In genomic region chr2:231923951-231924888, GRCh38 we compare ENCODE assay signal across 9 cellular contexts. TPM values are rescaled to one million over a fixed set of nuclear protein-coding genes. Genes with fewer than 3 reads are reported as not detected.
DNase-seq lines count a peak whose midpoint lies in the region; ATAC-seq and TF ChIP-seq lines count a peak whose summit lies in the region.
"Had no signal": no experiment of that assay in that cellular context is flagged by ENCODE, and none has a peak within 500 bp of the region (broad histone marks: within the 10 kb centered on the region; RNA-seq: fewer than 3 reads in every experiment).

No MANE protein-coding gene starts in this region.

- H3K27me3 Mint-ChIP-seq in CD8-positive, alpha-beta memory T cell, result peaks cover 28 to 57% of the 10 kb centered on the region in 2 donors
- peaks cover 34% of the 10 kb centered on the region for H3K27me3 Mint-ChIP-seq in activated CD8-positive, alpha-beta T cell treated with anti-CD3 and anti-CD28 coated beads, Interleukin-2, amount 10 ng/mL, durations not matched to agents 7 days and 5 days (ENCODE audit: low read depth)
- peaks cover 12 to 42% (median 26%) of the 10 kb centered on the region in 5 donors for H3K27me3 Mint-ChIP-seq in naive thymus-derived CD8-positive, alpha-beta T cell

- DNase-seq in CD8-positive, alpha-beta memory T cell, result no peak
- no peak for DNase-seq in activated CD8-positive, alpha-beta T cell treated with anti-CD3 and anti-CD28 coated beads, Interleukin-2, amount 10 ng/mL, durations not matched to agents 7 days and 5 days
- DNase-seq in naive thymus-derived CD8-positive, alpha-beta T cell, result no peak
- DNase-seq in SIG-M5 treated with dmso at 0.1 percent for 504 hours (lab: John Stamatoyannopoulos, UW; ENCODE audit: unreplicated experiment), result no peak

- peak overlapping the region; percentile 79 for H3K9ac ChIP-seq in BLaER1

- POLR2A ChIA-PET in CD8-positive, alpha-beta memory T cell (lab: Charles Lee), result no interaction called here
- POLR2A ChIA-PET in activated CD8-positive, alpha-beta T cell treated with anti-CD3 and anti-CD28 coated beads, Interleukin-2, amount 10 ng/mL, durations not matched to agents 7 days and 5 days (lab: Charles Lee), result no interaction called here
- POLR2A ChIA-PET in naive thymus-derived CD8-positive, alpha-beta T cell (lab: Charles Lee), result no interaction called here

- CTCF ChIA-PET in CD8-positive, alpha-beta memory T cell (lab: Charles Lee), result interaction anchor here (1.0 to 3.8 kb wide), 10 partner anchors 8 to 520 kb away, joined by 3 to 26 read pairs (median 6); no protein-coding TSS in a partner anchor
- CTCF ChIA-PET in activated CD8-positive, alpha-beta T cell treated with anti-CD3 and anti-CD28 coated beads, Interleukin-2, amount 10 ng/mL, durations not matched to agents 7 days and 5 days (lab: Charles Lee), result interaction anchor here (0.7 to 9.6 kb wide), 12 partner anchors 8 to 400 kb away, joined by 3 to 99 read pairs (median 7); no protein-coding TSS in a partner anchor

- H3K27ac Mint-ChIP-seq in CD8-positive, alpha-beta memory T cell, result no peak overlapping the region
- H3K27ac Mint-ChIP-seq in activated CD8-positive, alpha-beta T cell treated with anti-CD3 and anti-CD28 coated beads, Interleukin-2, amount 10 ng/mL, durations not matched to agents 7 days and 5 days, result no peak overlapping the region
- peak overlapping the region in 3 of 10 donors; percentile 7 to 47 (median 16) for H3K27ac Mint-ChIP-seq in naive thymus-derived CD8-positive, alpha-beta T cell

- 74 to 85% methylated on average over 8 to 22 of the region's 24 CpGs for WGBS in gastroesophageal sphincter (ENCODE audit: low coverage in 1 of 2), 2 donors

- H3K27ac ChIP-seq in BLaER1 (no peak overlapping the region), gastroesophageal sphincter (no peak overlapping the region)
- no peak overlapping the region for H3K27ac ChIP-seq in CD8-positive, alpha-beta memory T cell (ENCODE audit: low read depth, low read length)
- H3K27ac ChIP-seq: Peyer's patch had no signal

- no peaks in the 10 kb centered on the region for H3K36me3 Mint-ChIP-seq in CD8-positive, alpha-beta memory T cell
- H3K36me3 Mint-ChIP-seq in activated CD8-positive, alpha-beta T cell treated with anti-CD3 and anti-CD28 coated beads, Interleukin-2, amount 10 ng/mL, durations not matched to agents 7 days and 5 days (ENCODE audit: low read depth), result no peaks in the 10 kb centered on the region
- H3K36me3 Mint-ChIP-seq in naive thymus-derived CD8-positive, alpha-beta T cell, result no peaks in the 10 kb centered on the region

- no peak for TF ChIP-seq EP300 in gastroesophageal sphincter (IDR thresholded peaks at IDR 0.05)

- no peaks in the 10 kb centered on the region for H3K9me3 Mint-ChIP-seq in CD8-positive, alpha-beta memory T cell
- no peaks in the 10 kb centered on the region for H3K9me3 Mint-ChIP-seq in activated CD8-positive, alpha-beta T cell treated with anti-CD3 and anti-CD28 coated beads, Interleukin-2, amount 10 ng/mL, durations not matched to agents 7 days and 5 days (ENCODE audit: insufficient read depth)
- no peaks in the 10 kb centered on the region for H3K9me3 Mint-ChIP-seq in naive thymus-derived CD8-positive, alpha-beta T cell

- H3K36me3 ChIP-seq in BLaER1 (peaks cover 30% of the 10 kb centered on the region; the same call in 1 of the 2 replicates), gastroesophageal sphincter (no peaks in the 10 kb centered on the region)
- no peaks in the 10 kb centered on the region for H3K36me3 ChIP-seq in CD8-positive, alpha-beta memory T cell (ENCODE audit: insufficient read depth, low read length)
- H3K36me3 ChIP-seq: Peyer's patch had no signal

- TF ChIP-seq POLR2A in gastroesophageal sphincter (IDR thresholded peaks at IDR 0.05), result no peak

- H3K9me3 ChIP-seq in BLaER1 (no peaks in the 10 kb centered on the region), gastroesophageal sphincter (no peaks in the 10 kb centered on the region)
- H3K9me3 ChIP-seq in CD8-positive, alpha-beta memory T cell (ENCODE audit: low read length), result no peaks in the 10 kb centered on the region
- H3K9me3 ChIP-seq: Peyer's patch had no signal

- peaks cover 0 to 17% (median 11%) of the 10 kb centered on the region in 3 donors for H3K4me1 Mint-ChIP-seq in CD8-positive, alpha-beta memory T cell
- peaks cover 14% of the 10 kb centered on the region for H3K4me1 Mint-ChIP-seq in activated CD8-positive, alpha-beta T cell treated with anti-CD3 and anti-CD28 coated beads, Interleukin-2, amount 10 ng/mL, durations not matched to agents 7 days and 5 days (ENCODE audit: low read depth)
- peaks cover 10 to 17% (median 13%) of the 10 kb centered on the region in 4 donors for H3K4me1 Mint-ChIP-seq in naive thymus-derived CD8-positive, alpha-beta T cell

- no peak for ATAC-seq in activated CD8-positive, alpha-beta T cell treated with anti-CD3 and anti-CD28 coated beads, Interleukin-2, amount 10 ng/mL, durations not matched to agents 7 days and 5 days
- no peak for ATAC-seq in naive thymus-derived CD8-positive, alpha-beta T cell
- no peak for ATAC-seq in HG03432 (IDR thresholded peaks at IDR 0.05; ENCODE audit: unreplicated experiment)
- no peak for ATAC-seq in HG02973 (IDR thresholded peaks at IDR 0.05; ENCODE audit: unreplicated experiment)
- no peak for ATAC-seq in gastroesophageal sphincter

- peak overlapping the region; percentile 23 to 84 (median 48) for H3K4me3 Mint-ChIP-seq in CD8-positive, alpha-beta memory T cell
- peak overlapping the region; percentile 38 for H3K4me3 Mint-ChIP-seq in activated CD8-positive, alpha-beta T cell treated with anti-CD3 and anti-CD28 coated beads, Interleukin-2, amount 10 ng/mL, durations not matched to agents 7 days and 5 days
- peak overlapping the region; percentile 31 to 82 (median 77) for H3K4me3 Mint-ChIP-seq in naive thymus-derived CD8-positive, alpha-beta T cell

- peak overlapping the region; percentile 100 for H3K4me2 ChIP-seq in BLaER1

- peaks cover 41% of the 10 kb centered on the region for H3K27me3 ChIP-seq in BLaER1
- H3K27me3 ChIP-seq in CD8-positive, alpha-beta memory T cell (ENCODE audit: insufficient read depth, low read length, poor library complexity, severe bottlenecking), result peaks cover 37% of the 10 kb centered on the region
- H3K27me3 ChIP-seq in gastroesophageal sphincter, result peaks cover 85% of the 10 kb centered on the region

- H3K4me3 ChIP-seq in BLaER1 (peak overlapping the region; percentile 82), gastroesophageal sphincter (peak overlapping the region in 1 of 2 donors; percentile 52)
- H3K4me3 ChIP-seq in CD8-positive, alpha-beta memory T cell (ENCODE audit: low read length), result no peak overlapping the region

- H3K4me1 ChIP-seq in BLaER1 (peaks cover 58% of the 10 kb centered on the region), gastroesophageal sphincter (peaks cover 0 to 27% (median 11%) of the 10 kb centered on the region in 3 donors)
- H3K4me1 ChIP-seq in CD8-positive, alpha-beta memory T cell (ENCODE audit: insufficient read depth, low read length), result peaks cover 11% of the 10 kb centered on the region

- peaks cover 38% of the 10 kb centered on the region for H4K20me1 ChIP-seq in BLaER1

- TF ChIP-seq CTCF in gastroesophageal sphincter (IDR thresholded peaks at IDR 0.05), result no peak

RNA-seq across cellular contexts. Expression of gene NPPC, which starts 2.0 kb away (rescaled TPM):
- not detected for total RNA-seq in CD8-positive, alpha-beta memory T cell
- polyA plus RNA-seq in CD8-positive, alpha-beta memory T cell, result not detected
- total RNA-seq in activated CD8-positive, alpha-beta T cell treated with anti-CD3 and anti-CD28 coated beads, Interleukin-2, amount 10 ng/mL, durations not matched to agents 7 days and 5 days, result 1 to 10 TPM; 1.4 to 1.8 TPM
- total RNA-seq in naive thymus-derived CD8-positive, alpha-beta T cell, result not detected
- under 1 TPM in 1 of 3 donors, not detected in 2; 0.27 TPM for polyA plus RNA-seq in naive thymus-derived CD8-positive, alpha-beta T cell
- not detected for total RNA-seq in gastroesophageal sphincter
- total RNA-seq: Peyer's patch had no signal

RNA-seq across cellular contexts. Expression of gene DIS3L2, which starts 37.3 kb away (rescaled TPM):
- 10 to 100 TPM; 28.6 to 29.5 TPM for total RNA-seq in CD8-positive, alpha-beta memory T cell
- 16.4 TPM for polyA plus RNA-seq in CD8-positive, alpha-beta memory T cell
- total RNA-seq in activated CD8-positive, alpha-beta T cell treated with anti-CD3 and anti-CD28 coated beads, Interleukin-2, amount 10 ng/mL, durations not matched to agents 7 days and 5 days, result 10 to 100 TPM; 32.2 to 36.2 TPM
- total RNA-seq in naive thymus-derived CD8-positive, alpha-beta T cell, result 10 to 100 TPM; 59.0 to 59.1 TPM
- polyA plus RNA-seq in naive thymus-derived CD8-positive, alpha-beta T cell, result 10 to 100 TPM; 12.5 to 17.2 (median 16.4) TPM
- 10 to 100 TPM; 13.3 to 31.0 (median 23.6) TPM for total RNA-seq in gastroesophageal sphincter
